ENCODE assay signal across 21 cellular contexts in the genomic region with DNA sequence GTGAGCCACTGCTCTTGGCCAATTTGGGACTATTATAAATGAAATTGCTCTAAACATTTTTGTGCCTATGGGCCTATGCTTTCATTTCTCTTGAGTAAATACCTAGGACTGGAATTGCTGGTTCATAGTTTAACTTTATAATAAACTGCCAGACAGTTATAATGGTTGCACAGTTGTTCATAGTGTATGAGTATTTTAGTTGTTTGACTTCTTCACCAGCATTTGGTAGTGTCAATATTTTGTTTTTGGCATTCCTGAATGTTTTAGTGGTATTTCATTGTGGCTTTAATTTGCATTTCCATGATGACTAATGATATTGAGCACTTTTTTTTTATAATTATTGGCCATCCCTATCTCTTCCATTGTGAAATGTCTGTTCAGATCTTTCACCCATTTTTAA.
"Had no signal": no experiment of that assay in that cellular context is flagged by ENCODE, and none has a peak within 500 bp of the region (broad histone marks: within the 10 kb centered on the region; RNA-seq: fewer than 3 reads in every experiment).

No MANE protein-coding gene starts in this region.

- H3K9me3 ChIP-seq: gastroesophageal sphincter, right atrium auricular region, thyroid gland, upper lobe of right lung had no signal

- H3K27me3 ChIP-seq: gastroesophageal sphincter, neural progenitor cell, right atrium auricular region, thyroid gland, upper lobe of right lung had no signal

- ATAC-seq: activated CD4-positive, alpha-beta T cell treated with anti-CD3 and anti-CD28 coated beads for 36 hours; gastroesophageal sphincter; left ventricle myocardium superior; naive thymus-derived CD8-positive, alpha-beta T cell; stimulated activated naive CD8-positive, alpha-beta T cell treated with anti-CD3 and anti-CD28 coated beads, Interleukin-15, Interleukin-2, amounts not matched to agents 100 U/mL and 50 U/mL, for 24 hours; T-helper 17 cell; upper lobe of right lung had no signal

- DNase-seq: activated B cell treated with CpG ODN at 0.5 μM for 24 hours; activated CD4-positive, alpha-beta T cell treated with anti-CD3 and anti-CD28 coated beads for 36 hours; activated CD4-positive, alpha-beta T cell treated with anti-CD3 and anti-CD28 coated beads, Interleukin-2, amount 50 U/mL, for 4 hours; activated naive CD4-positive, alpha-beta T cell treated with Interleukin-2 at 50 U/mL for 16 hours; activated naive CD8-positive, alpha-beta T cell treated with anti-CD3 and anti-CD28 coated beads for 36 hours; activated T-cell treated with anti-CD3 and anti-CD28 coated beads, Interleukin-2, amount 50 U/mL, for 48 hours; effector CD4-positive, alpha-beta T cell; head of caudate nucleus; hypothalamus; left ventricle myocardium superior; mammary epithelial cell; naive thymus-derived CD8-positive, alpha-beta T cell; stimulated activated CD4-positive, alpha-beta T cell treated with anti-CD3 and anti-CD28 coated beads, Interleukin-4, amount 100 ng/mL, for 4 hours; stimulated activated naive CD8-positive, alpha-beta T cell treated with anti-CD3 and anti-CD28 coated beads, Interleukin-15, Interleukin-2, amounts not matched to agents 100 U/mL and 50 U/mL, for 24 hours; substantia nigra; T-helper 17 cell; thyroid gland; upper lobe of right lung had no signal

- H3K9ac ChIP-seq: neural progenitor cell had no signal

- H3K4me1 ChIP-seq: gastroesophageal sphincter, neural progenitor cell, right atrium auricular region, thyroid gland, upper lobe of right lung had no signal

- H3K4me2 ChIP-seq: neural progenitor cell had no signal

- H2AFZ ChIP-seq: neural progenitor cell had no signal

- H3K4me3 ChIP-seq: gastroesophageal sphincter, neural progenitor cell, right atrium auricular region, thyroid gland, upper lobe of right lung had no signal

- H3K27ac ChIP-seq: gastroesophageal sphincter, neural progenitor cell, right atrium auricular region, thyroid gland, upper lobe of right lung had no signal
